20 cellular contexts compared by ENCODE assay signal in genomic region chr2:239039479-239039861, GRCh38.
"Had no signal": no experiment of that assay in that cellular context is flagged by ENCODE, and none has a peak within 500 bp of the region (broad histone marks: within the 10 kb centered on the region; RNA-seq: fewer than 3 reads in every experiment).

No MANE protein-coding gene starts in this region.

- DNase-seq: activated B cell treated with CpG ODN at 0.5 μM for 24 hours; activated CD4-positive, alpha-beta T cell treated with anti-CD3 and anti-CD28 coated beads for 48 hours; activated CD8-positive, alpha-beta T cell treated with anti-CD3 and anti-CD28 coated beads for 36 hours; activated effector memory CD4-positive, alpha-beta T cell treated with anti-CD3 and anti-CD28 coated beads, Interleukin-2, amount 50 U/mL, for 16 hours; activated T-cell treated with anti-CD3 and anti-CD28 coated beads, Interleukin-2, amount 50 U/mL, for 48 hours; adrenal gland; foreskin fibroblast; retina; SHP77; stimulated activated CD4-positive, alpha-beta T cell treated with anti-CD3 and anti-CD28 coated beads, Interleukin-2, amount 100 ng/mL, for 24 hours; stimulated activated naive CD8-positive, alpha-beta T cell treated with anti-CD3 and anti-CD28 coated beads, Interleukin-15, Interleukin-2, amounts not matched to agents 100 U/mL and 50 U/mL, for 24 hours had no signal

- H3K27ac ChIP-seq: adrenal gland, cardiac muscle cell, epithelial cell of prostate, hepatocyte, neural progenitor cell, pancreas, SK-N-MC, suprapubic skin had no signal

- ATAC-seq: activated CD8-positive, alpha-beta T cell treated with anti-CD3 and anti-CD28 coated beads for 36 hours; activated naive CD4-positive, alpha-beta T cell treated with anti-CD3 and anti-CD28 coated beads, Interleukin-2, amount 50 U/mL, for 72 hours; left lobe of liver; pancreas; stimulated activated naive CD8-positive, alpha-beta T cell treated with anti-CD3 and anti-CD28 coated beads, Interleukin-15, Interleukin-2, amounts not matched to agents 100 U/mL and 50 U/mL, for 24 hours had no signal

- H3K27me3 ChIP-seq: adrenal gland, cardiac muscle cell, hepatocyte, neural progenitor cell, pancreas had no signal
